ENCODE assay signal across 14 cellular contexts in the genomic region with DNA sequence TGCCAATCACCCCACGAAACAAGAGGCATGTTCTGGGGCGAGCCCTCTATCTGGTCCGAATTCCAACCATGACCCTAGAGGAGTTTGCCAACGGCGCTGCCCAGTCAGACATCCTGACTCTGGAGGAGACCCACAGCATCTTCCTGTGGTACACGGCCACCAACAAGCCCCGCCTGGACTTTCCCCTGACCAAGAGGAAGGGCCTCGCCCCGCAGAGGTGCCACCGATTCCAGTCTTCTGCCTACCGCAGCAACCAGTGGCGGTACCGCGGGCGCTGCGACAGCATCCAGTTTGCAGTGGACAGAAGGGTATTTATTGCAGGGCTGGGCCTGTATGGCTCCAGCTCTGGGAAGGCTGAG. TPM values are rescaled to one million over a fixed set of nuclear protein-coding genes. Genes with fewer than 3 reads are reported as not detected.
DNase-seq lines count a peak whose midpoint lies in the region; ATAC-seq and TF ChIP-seq lines count a peak whose summit lies in the region.
"Had no signal": no experiment of that assay in that cellular context is flagged by ENCODE, and none has a peak within 500 bp of the region (broad histone marks: within the 10 kb centered on the region; RNA-seq: fewer than 3 reads in every experiment).

No MANE protein-coding gene starts in this region.

- H3K36me3 Mint-ChIP-seq in T-helper 2 cell treated with Interferon-gamma antibody and Interleukin-4, amounts not matched to agents 5 μg/mL and 100 μg/mL, for 36 hours (ENCODE audit: low read depth) = peaks cover 33% of the 10 kb centered on the region
- peaks cover 33% of the 10 kb centered on the region for H3K36me3 Mint-ChIP-seq in effector memory CD8-positive, alpha-beta T cell (ENCODE audit: insufficient read depth)

- H3K4me1 ChIP-seq in Loucy (ENCODE audit: insufficient read depth, low read length, poor library complexity, severe bottlenecking) = peaks cover 13% of the 10 kb centered on the region

- H3K79me2 ChIP-seq in Loucy (ENCODE audit: insufficient read depth, low read length) = peaks cover 23% of the 10 kb centered on the region; the same call in 1 of the 2 replicates

- no peak for DNase-seq in T-helper 2 cell treated with Interferon-gamma antibody and Interleukin-4, amounts not matched to agents 5 μg/mL and 100 μg/mL, for 36 hours (ENCODE audit: low spot score)
- DNase-seq in T-helper 2 cell (no peak), posterior vena cava (ENCODE audit: low spot score) (peak; percentile 72), HPDE6-E6E7 (ENCODE audit: extremely low spot score) (no peak), SK-N-DZ (ENCODE audit: low spot score) (no peak)
- DNase-seq in effector memory CD8-positive, alpha-beta T cell = no peak
- DNase-seq: 8988T; activated effector memory CD4-positive, alpha-beta T cell treated with anti-CD3 and anti-CD28 coated beads, Interleukin-2, amount 50 U/mL, for 16 hours; DMS153; NCI-H1417 treated with DMSO at 0.1 percent for 48 hours; NCI-H524 treated with DMSO at 0.1 percent for 48 hours; transverse colon had no signal

- H3K9me3 Mint-ChIP-seq in T-helper 2 cell treated with Interferon-gamma antibody and Interleukin-4, amounts not matched to agents 5 μg/mL and 100 μg/mL, for 36 hours = no peaks in the 10 kb centered on the region
- H3K9me3 Mint-ChIP-seq in effector memory CD8-positive, alpha-beta T cell = no peaks in the 10 kb centered on the region

- H2AFZ ChIP-seq in Loucy (ENCODE audit: low read length) = no peak overlapping the region

- no peak overlapping the region for H3K4me3 ChIP-seq in Loucy (ENCODE audit: low read length, poor library complexity, severe bottlenecking)

- H3K4me3 Mint-ChIP-seq in T-helper 2 cell treated with Interferon-gamma antibody and Interleukin-4, amounts not matched to agents 5 μg/mL and 100 μg/mL, for 36 hours = peak overlapping the region; percentile 79
- peak overlapping the region; percentile 71 to 74 for H3K4me3 Mint-ChIP-seq in effector memory CD8-positive, alpha-beta T cell

- H3K27me3 ChIP-seq in Loucy (ENCODE audit: insufficient read depth, low read length, poor library complexity, severe bottlenecking) = no peaks in the 10 kb centered on the region
- H3K27me3 ChIP-seq: transverse colon had no signal

- no peaks in the 10 kb centered on the region for H3K9me2 ChIP-seq in Loucy (replicated peaks; ENCODE audit: low read depth, low read length)

- peaks cover 6% of the 10 kb centered on the region; the same call in 1 of the 2 replicates for H3K36me3 ChIP-seq in Loucy (ENCODE audit: insufficient read depth, low read length)
- H3K36me3 ChIP-seq: transverse colon had no signal

- peak overlapping the region; percentile 64 for H3K4me2 ChIP-seq in Loucy (ENCODE audit: low read depth, low read length, poor library complexity, severe bottlenecking)

- H3K27ac Mint-ChIP-seq in T-helper 2 cell treated with Interferon-gamma antibody and Interleukin-4, amounts not matched to agents 5 μg/mL and 100 μg/mL, for 36 hours = peak overlapping the region; percentile 36
- H3K27ac Mint-ChIP-seq in effector memory CD8-positive, alpha-beta T cell = peak overlapping the region in 1 of 2 donors; percentile 73

- no peak for TF ChIP-seq CTCF in Loucy (conservative IDR thresholded peaks at IDR 0.05; ENCODE audit: low read length)

- no peaks in the 10 kb centered on the region for H3K9me3 ChIP-seq in Loucy (ENCODE audit: insufficient read depth, low read depth, low read length)
- H3K9me3 ChIP-seq: transverse colon had no signal

- no peaks in the 10 kb centered on the region for H4K20me1 ChIP-seq in Loucy (ENCODE audit: insufficient read depth, low read length, poor library complexity, severe bottlenecking)

- H3F3A ChIP-seq in Loucy (ENCODE audit: low read depth) = no peaks in the 10 kb centered on the region

- no peak overlapping the region for H3K9ac ChIP-seq in Loucy (ENCODE audit: low read depth, low read length, poor library complexity, severe bottlenecking)

- ATAC-seq in effector memory CD8-positive, alpha-beta T cell (replicated peaks) = no peak
- ATAC-seq in HG02763 (IDR thresholded peaks at IDR 0.05; ENCODE audit: unreplicated experiment) = no peak

- no peaks in the 10 kb centered on the region for H3K27me3 Mint-ChIP-seq in T-helper 2 cell treated with Interferon-gamma antibody and Interleukin-4, amounts not matched to agents 5 μg/mL and 100 μg/mL, for 36 hours (ENCODE audit: low read depth)
- no peaks in the 10 kb centered on the region for H3K27me3 Mint-ChIP-seq in effector memory CD8-positive, alpha-beta T cell

- H3K4me1 Mint-ChIP-seq in T-helper 2 cell treated with Interferon-gamma antibody and Interleukin-4, amounts not matched to agents 5 μg/mL and 100 μg/mL, for 36 hours (ENCODE audit: low read depth) = peaks cover 6% of the 10 kb centered on the region
- peaks cover 20 to 23% of the 10 kb centered on the region in 2 donors for H3K4me1 Mint-ChIP-seq in effector memory CD8-positive, alpha-beta T cell (ENCODE audit: low read depth in 2 of 2)

- intact Hi-C loops in posterior vena cava (cut with DNase I) = no loop called here

RNA-seq across cellular contexts. Expression of gene BTBD6, which starts 1.7 kb away (rescaled TPM):
- 10 to 100 TPM; 38.4 to 42.4 TPM for total RNA-seq in posterior vena cava
- 16.6 and 23.0 TPM in 2 replicates for polyA plus RNA-seq in SK-N-DZ (2014; cell fraction: cytosol; rRNA removed)
- 31.2 and 39.8 TPM in 2 replicates for polyA plus RNA-seq in SK-N-DZ (2014; cell fraction: nucleus; rRNA removed)

RNA-seq across cellular contexts. Expression of gene BRF1, which starts 50.8 kb away (rescaled TPM):
- 10 to 100 TPM; 18.8 to 19.4 TPM for total RNA-seq in posterior vena cava
- 19.0 and 21.0 TPM in 2 replicates for polyA plus RNA-seq in SK-N-DZ (2014; cell fraction: cytosol; rRNA removed)
- 39.7 and 48.3 TPM in 2 replicates for polyA plus RNA-seq in SK-N-DZ (2014; cell fraction: nucleus; rRNA removed)
